Comparison of ENCODE assay signal across 31 cellular contexts in genomic region chr7:48594349-48594748, GRCh38.
"Had no signal": no experiment of that assay in that cellular context is flagged by ENCODE, and none has a peak within 500 bp of the region (broad histone marks: within the 10 kb centered on the region; RNA-seq: fewer than 3 reads in every experiment).

No MANE protein-coding gene starts in this region.

- H3K4me1 ChIP-seq: ascending aorta had no signal

- DNase-seq: activated CD4-positive, alpha-beta memory T cell treated with anti-CD3 and anti-CD28 coated beads, Interleukin-2, amount 10 ng/mL, durations not matched to agents 7 days and 5 days; activated CD4-positive, alpha-beta T cell treated with anti-CD3 and anti-CD28 coated beads for 1 hour; activated CD4-positive, alpha-beta T cell treated with anti-CD3 and anti-CD28 coated beads for 36 hours; activated CD4-positive, alpha-beta T cell treated with anti-CD3 and anti-CD28 coated beads for 48 hours; activated CD4-positive, alpha-beta T cell treated with anti-CD3 and anti-CD28 coated beads, Interleukin-2, amount 10 ng/mL, durations not matched to agents 7 days and 5 days; activated CD4-positive, alpha-beta T cell treated with anti-CD3 and anti-CD28 coated beads, Interleukin-2, amount 50 U/mL, for 48 hours; activated CD4-positive, CD25-positive, alpha-beta regulatory T cell; activated CD8-positive, alpha-beta memory T cell treated with anti-CD3 and anti-CD28 coated beads for 24 hours; activated CD8-positive, alpha-beta memory T cell treated with anti-CD3 and anti-CD28 coated beads, Interleukin-2, amount 10 ng/mL, durations not matched to agents 7 days and 5 days; activated CD8-positive, alpha-beta memory T cell treated with anti-CD3 and anti-CD28 coated beads, Interleukin-2, amount 50 U/mL, for 48 hours; activated CD8-positive, alpha-beta T cell treated with anti-CD3 and anti-CD28 coated beads, Interleukin-2, amount 10 ng/mL, durations not matched to agents 7 days and 5 days; activated effector memory CD4-positive, alpha-beta T cell treated with Interleukin-2 at 50 U/mL for 16 hours; activated gamma-delta T cell; activated naive CD4-positive, alpha-beta T cell treated with anti-CD3 and anti-CD28 coated beads, Interleukin-2, amount 10 ng/mL, durations not matched to agents 7 days and 5 days; activated naive CD4-positive, alpha-beta T cell treated with Interleukin-2 at 50 U/mL for 16 hours; activated naive CD8-positive, alpha-beta T cell treated with anti-CD3 and anti-CD28 coated beads, Interleukin-2, amount 10 ng/mL, durations not matched to agents 7 days and 5 days; activated naive CD8-positive, alpha-beta T cell treated with anti-CD3 and anti-CD28 coated beads, Interleukin-2, amount 50 U/mL, for 24 hours; activated T-cell treated with anti-CD3 and anti-CD28 coated beads, Interleukin-2, amount 50 U/mL, for 24 hours; activated T-cell treated with anti-CD3 and anti-CD28 coated beads, Interleukin-2, amount 50 U/mL, for 48 hours; amygdala; anterior cingulate cortex; caudate nucleus; cerebellar nuclear complex; T-helper 1 cell; T-helper 2 cell; T-helper 9 cell had no signal

- H3K27me3 ChIP-seq: ascending aorta, cardiac muscle cell had no signal

- FAIRE-seq: bronchial epithelial cell, TTC549 had no signal

- H3K27ac ChIP-seq: ascending aorta, cardiac muscle cell, VCaP had no signal

- H3K9me3 ChIP-seq: ascending aorta had no signal

- H3K4me3 ChIP-seq: ascending aorta, cardiac muscle cell had no signal

- H3K36me3 ChIP-seq: ascending aorta, cardiac muscle cell had no signal
